12 cellular contexts compared by ENCODE assay signal in genomic region chr9:105330755-105331154, GRCh38.
DNase-seq lines count a peak whose midpoint lies in the region; ATAC-seq and TF ChIP-seq lines count a peak whose summit lies in the region.
"Had no signal": no experiment of that assay in that cellular context is flagged by ENCODE, and none has a peak within 500 bp of the region (broad histone marks: within the 10 kb centered on the region; RNA-seq: fewer than 3 reads in every experiment).

No MANE protein-coding gene starts in this region.

- CTCF ChIA-PET in Caco-2 (lab: Charles Lee) = no interaction called here

- H3K4me2 ChIP-seq in OCI-LY3 (ENCODE audit: low read length) = peak overlapping the region; percentile 72

- H3K4me1 ChIP-seq in Caco-2 (peaks cover 20% of the 10 kb centered on the region), OCI-LY3 (ENCODE audit: low read length) (peaks cover 63% of the 10 kb centered on the region), prostate gland (replicated peaks) (no peaks in the 10 kb centered on the region)

- H2AFZ ChIP-seq in OCI-LY3 (ENCODE audit: low read depth, low read length) = no peak overlapping the region

- no peak for TF ChIP-seq POLR2A in prostate gland (IDR thresholded peaks at IDR 0.05)

- peak overlapping the region; percentile 3 for H3K27ac Mint-ChIP-seq in Caco-2 (ENCODE audit: unreplicated experiment)

- H3K27me3 ChIP-seq in Caco-2 (replicated peaks; ENCODE audit: control insufficient read depth, insufficient read depth, low read length) (no peaks in the 10 kb centered on the region), OCI-LY3 (ENCODE audit: low read depth, low read length) (no peaks in the 10 kb centered on the region), prostate gland (replicated peaks; ENCODE audit: insufficient read depth) (no peaks in the 10 kb centered on the region)
- H3K27me3 ChIP-seq: cardiac muscle cell had no signal

- H3K4me3 Mint-ChIP-seq in Caco-2 (ENCODE audit: unreplicated experiment) = no peak overlapping the region
- H3K4me3 Mint-ChIP-seq: neural crest cell had no signal

- no peak overlapping the region for H3K4me3 ChIP-seq in Caco-2 (ENCODE audit: low read depth, low read length)
- peak overlapping the region; percentile 35 for H3K4me3 ChIP-seq in OCI-LY3 (ENCODE audit: low read length)
- no peak overlapping the region for H3K4me3 ChIP-seq in prostate gland
- H3K4me3 ChIP-seq: cardiac muscle cell had no signal

- BruUV-seq in Caco-2 (replicated peaks; lab: Mats Ljungman, UMichigan) = no TSS peak

- POLR2A ChIA-PET in Caco-2 (lab: Charles Lee) = no interaction called here

- H3K36me3 Mint-ChIP-seq in Caco-2 (ENCODE audit: insufficient read depth, unreplicated experiment) = no peaks in the 10 kb centered on the region

- H3K9me3 ChIP-seq in Caco-2 (no peaks in the 10 kb centered on the region), OCI-LY3 (ENCODE audit: insufficient read depth, low read length) (no peaks in the 10 kb centered on the region), prostate gland (no peaks in the 10 kb centered on the region)

- ATAC-seq in GM19463 (IDR thresholded peaks at IDR 0.05; ENCODE audit: unreplicated experiment) = peak; percentile 50
- ATAC-seq in HG02973 (IDR thresholded peaks at IDR 0.05; ENCODE audit: unreplicated experiment) = peak; percentile 36

- no peaks in the 10 kb centered on the region for H3K9me3 Mint-ChIP-seq in Caco-2 (ENCODE audit: unreplicated experiment)
- H3K9me3 Mint-ChIP-seq: neural crest cell had no signal

- H3K36me3 ChIP-seq in Caco-2 (ENCODE audit: control insufficient read depth, insufficient read depth, low read length) (no peaks in the 10 kb centered on the region), OCI-LY3 (replicated peaks; ENCODE audit: low read depth, low read length) (peaks cover 7% of the 10 kb centered on the region), prostate gland (no peaks in the 10 kb centered on the region)

- DNase-seq in Caco-2 (no peak), prostate gland (ENCODE audit: low spot score) (no peak), HUDEP-2 (lab: John Stamatoyannopoulos, UW; ENCODE audit: unreplicated experiment in 76 of 76) (no peak), NCI-H1417 treated with DMSO at 0.1 percent for 48 hours (lab: John Stamatoyannopoulos, UW) (no peak), NCI-H2029 (lab: John Stamatoyannopoulos, UW) (no peak)
- DNase-seq: NCI-H187 treated with DMSO at 0.1 percent for 48 hours had no signal

- intact Hi-C loops in Caco-2 (cut with micrococcal nuclease; ENCODE audit: unreplicated experiment) = no loop called here
- intact Hi-C loops in prostate gland (cut with DNase I) = no loop called here

- H3K27ac ChIP-seq in OCI-LY3 (ENCODE audit: low read length) = peak overlapping the region; percentile 88
- no peak overlapping the region for H3K27ac ChIP-seq in prostate gland
- H3K27ac ChIP-seq: RWPE1 had no signal

- H3K9ac ChIP-seq in OCI-LY3 (ENCODE audit: low read length) = peak overlapping the region; percentile 59

- no peaks in the 10 kb centered on the region for H4K20me1 ChIP-seq in OCI-LY3 (ENCODE audit: insufficient read depth, low read length)

- peaks cover 17% of the 10 kb centered on the region; the same call in 1 of the 2 replicates for H3K79me2 ChIP-seq in OCI-LY3 (ENCODE audit: low read length)

- TF ChIP-seq CTCF in Caco-2 (IDR thresholded peaks at IDR 0.05; ENCODE audit: insufficient read depth in 1 of 2, low read depth in 1 of 2, low read length in 1 of 2, severe bottlenecking in 1 of 2, unreplicated experiment in 1 of 2) = no peak
- no peak for TF ChIP-seq CTCF in OCI-LY3 (IDR thresholded peaks at IDR 0.05; ENCODE audit: low read depth, low read length)
- no peak for TF ChIP-seq CTCF in prostate gland (IDR thresholded peaks at IDR 0.05)

- no peaks in the 10 kb centered on the region for H3K27me3 Mint-ChIP-seq in Caco-2 (ENCODE audit: insufficient read depth, unreplicated experiment)

- peaks cover 11% of the 10 kb centered on the region for H3K4me1 Mint-ChIP-seq in Caco-2 (ENCODE audit: low read depth, unreplicated experiment)
